Comparison of ENCODE assay signal across 1 cellular context in the genomic region with DNA sequence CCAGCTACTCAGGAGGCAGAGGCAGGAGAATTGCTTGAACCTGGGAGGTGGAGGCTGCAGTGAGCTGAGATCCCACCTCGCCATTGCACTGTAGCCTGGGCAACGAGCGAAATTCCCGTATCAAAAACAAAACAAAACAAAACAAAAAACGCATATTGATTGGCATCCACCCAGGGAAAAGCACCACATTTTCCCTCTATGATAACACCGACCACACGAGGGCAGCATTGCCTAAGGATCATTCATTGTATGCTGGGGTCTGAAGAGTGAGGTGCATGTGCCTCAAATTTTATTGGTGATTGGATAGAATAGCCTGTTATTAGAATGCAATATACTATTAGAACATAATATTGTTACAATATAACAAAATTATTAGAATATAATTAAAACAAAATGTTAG.
TF ChIP-seq lines count a peak whose summit lies in the region.

No MANE protein-coding gene starts in this region.

TF ChIP-seq in GM23338, 12 proteins besides CTCF, POLR2A, EP300 and RAD21 (continued from another document):
- TF ChIP-seq, protein P1, sequence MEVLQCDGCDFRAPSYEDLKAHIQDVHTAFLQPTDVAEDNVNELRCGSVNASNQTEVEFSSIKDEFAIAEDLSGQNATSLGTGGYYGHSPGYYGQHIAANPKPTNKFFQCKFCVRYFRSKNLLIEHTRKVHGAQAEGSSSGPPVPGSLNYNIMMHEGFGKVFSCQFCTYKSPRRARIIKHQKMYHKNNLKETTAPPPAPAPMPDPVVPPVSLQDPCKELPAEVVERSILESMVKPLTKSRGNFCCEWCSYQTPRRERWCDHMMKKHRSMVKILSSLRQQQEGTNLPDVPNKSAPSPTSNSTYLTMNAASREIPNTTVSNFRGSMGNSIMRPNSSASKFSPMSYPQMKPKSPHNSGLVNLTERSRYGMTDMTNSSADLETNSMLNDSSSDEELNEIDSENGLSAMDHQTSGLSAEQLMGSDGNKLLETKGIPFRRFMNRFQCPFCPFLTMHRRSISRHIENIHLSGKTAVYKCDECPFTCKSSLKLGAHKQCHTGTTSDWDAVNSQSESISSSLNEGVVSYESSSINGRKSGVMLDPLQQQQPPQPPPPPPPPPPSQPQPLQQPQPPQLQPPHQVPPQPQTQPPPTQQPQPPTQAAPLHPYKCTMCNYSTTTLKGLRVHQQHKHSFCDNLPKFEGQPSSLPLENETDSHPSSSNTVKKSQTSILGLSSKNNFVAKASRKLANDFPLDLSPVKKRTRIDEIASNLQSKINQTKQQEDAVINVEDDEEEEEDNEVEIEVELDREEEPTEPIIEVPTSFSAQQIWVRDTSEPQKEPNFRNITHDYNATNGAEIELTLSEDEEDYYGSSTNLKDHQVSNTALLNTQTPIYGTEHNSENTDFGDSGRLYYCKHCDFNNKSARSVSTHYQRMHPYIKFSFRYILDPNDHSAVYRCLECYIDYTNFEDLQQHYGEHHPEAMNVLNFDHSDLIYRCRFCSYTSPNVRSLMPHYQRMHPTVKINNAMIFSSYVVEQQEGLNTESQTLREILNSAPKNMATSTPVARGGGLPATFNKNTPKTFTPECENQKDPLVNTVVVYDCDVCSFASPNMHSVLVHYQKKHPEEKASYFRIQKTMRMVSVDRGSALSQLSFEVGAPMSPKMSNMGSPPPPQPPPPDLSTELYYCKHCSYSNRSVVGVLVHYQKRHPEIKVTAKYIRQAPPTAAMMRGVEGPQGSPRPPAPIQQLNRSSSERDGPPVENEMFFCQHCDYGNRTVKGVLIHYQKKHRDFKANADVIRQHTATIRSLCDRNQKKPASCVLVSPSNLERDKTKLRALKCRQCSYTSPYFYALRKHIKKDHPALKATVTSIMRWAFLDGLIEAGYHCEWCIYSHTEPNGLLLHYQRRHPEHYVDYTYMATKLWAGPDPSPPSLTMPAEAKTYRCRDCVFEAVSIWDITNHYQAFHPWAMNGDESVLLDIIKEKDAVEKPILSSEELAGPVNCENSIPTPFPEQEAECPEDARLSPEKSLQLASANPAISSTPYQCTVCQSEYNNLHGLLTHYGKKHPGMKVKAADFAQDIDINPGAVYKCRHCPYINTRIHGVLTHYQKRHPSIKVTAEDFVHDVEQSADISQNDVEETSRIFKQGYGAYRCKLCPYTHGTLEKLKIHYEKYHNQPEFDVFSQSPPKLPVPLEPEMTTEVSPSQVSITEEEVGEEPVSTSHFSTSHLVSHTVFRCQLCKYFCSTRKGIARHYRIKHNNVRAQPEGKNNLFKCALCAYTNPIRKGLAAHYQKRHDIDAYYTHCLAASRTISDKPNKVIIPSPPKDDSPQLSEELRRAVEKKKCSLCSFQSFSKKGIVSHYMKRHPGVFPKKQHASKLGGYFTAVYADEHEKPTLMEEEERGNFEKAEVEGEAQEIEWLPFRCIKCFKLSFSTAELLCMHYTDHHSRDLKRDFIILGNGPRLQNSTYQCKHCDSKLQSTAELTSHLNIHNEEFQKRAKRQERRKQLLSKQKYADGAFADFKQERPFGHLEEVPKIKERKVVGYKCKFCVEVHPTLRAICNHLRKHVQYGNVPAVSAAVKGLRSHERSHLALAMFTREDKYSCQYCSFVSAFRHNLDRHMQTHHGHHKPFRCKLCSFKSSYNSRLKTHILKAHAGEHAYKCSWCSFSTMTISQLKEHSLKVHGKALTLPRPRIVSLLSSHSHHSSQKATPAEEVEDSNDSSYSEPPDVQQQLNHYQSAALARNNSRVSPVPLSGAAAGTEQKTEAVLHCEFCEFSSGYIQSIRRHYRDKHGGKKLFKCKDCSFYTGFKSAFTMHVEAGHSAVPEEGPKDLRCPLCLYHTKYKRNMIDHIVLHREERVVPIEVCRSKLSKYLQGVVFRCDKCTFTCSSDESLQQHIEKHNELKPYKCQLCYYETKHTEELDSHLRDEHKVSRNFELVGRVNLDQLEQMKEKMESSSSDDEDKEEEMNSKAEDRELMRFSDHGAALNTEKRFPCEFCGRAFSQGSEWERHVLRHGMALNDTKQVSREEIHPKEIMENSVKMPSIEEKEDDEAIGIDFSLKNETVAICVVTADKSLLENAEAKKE (CRISPR knock-in tag; IDR thresholded peaks at IDR 0.05): no peak
- no peak for TF ChIP-seq EZH2phosphoT487 (IDR thresholded peaks at IDR 0.05; ENCODE audit: unreplicated experiment)
- no peak for TF ChIP-seq POLR2AphosphoS5 (IDR thresholded peaks at IDR 0.05; ENCODE audit: low read depth)
- TF ChIP-seq JUNB (IDR thresholded peaks at IDR 0.05; ENCODE audit: unreplicated experiment): no peak
- TF ChIP-seq, protein P2, sequence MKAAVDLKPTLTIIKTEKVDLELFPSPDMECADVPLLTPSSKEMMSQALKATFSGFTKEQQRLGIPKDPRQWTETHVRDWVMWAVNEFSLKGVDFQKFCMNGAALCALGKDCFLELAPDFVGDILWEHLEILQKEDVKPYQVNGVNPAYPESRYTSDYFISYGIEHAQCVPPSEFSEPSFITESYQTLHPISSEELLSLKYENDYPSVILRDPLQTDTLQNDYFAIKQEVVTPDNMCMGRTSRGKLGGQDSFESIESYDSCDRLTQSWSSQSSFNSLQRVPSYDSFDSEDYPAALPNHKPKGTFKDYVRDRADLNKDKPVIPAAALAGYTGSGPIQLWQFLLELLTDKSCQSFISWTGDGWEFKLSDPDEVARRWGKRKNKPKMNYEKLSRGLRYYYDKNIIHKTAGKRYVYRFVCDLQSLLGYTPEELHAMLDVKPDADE (IDR thresholded peaks at IDR 0.05): no peak
- no peak for TF ChIP-seq ZNF114 (CRISPR knock-in tag; IDR thresholded peaks at IDR 0.05)
